ENCODE assay signal across 8 cellular contexts in genomic region chr19:47514869-47515588, GRCh38. TPM values are rescaled to one million over a fixed set of nuclear protein-coding genes. Genes with fewer than 3 reads are reported as not detected.
A peak's percentile ranks its signal among the peaks of the same experiment; 100 is the strongest.
DNase-seq lines count a peak whose midpoint lies in the region; ATAC-seq and TF ChIP-seq lines count a peak whose summit lies in the region.

NAPA (minus strand) TSS chr19:47515063; CDS start chr19:47514940, 123 bp downstream.

- peak; percentile 100 for DNase-seq in NCI-H187 (lab: John Stamatoyannopoulos, UW)
- DNase-seq in T-helper 2 cell, result peak; percentile 100
- peak; percentile 100 for DNase-seq in left ventricle myocardium inferior
- DNase-seq in progenitor cell of endocrine pancreas (ENCODE audit: low spot score, unreplicated experiment), result peak; percentile 100
- peak; percentile 100 for DNase-seq in ureter (ENCODE audit: low spot score)

- H3K36me3 Mint-ChIP-seq in progenitor cell of endocrine pancreas (ENCODE audit: insufficient read depth), result no peaks in the 10 kb centered on the region

- TF ChIP-seq CTCF in left ventricle myocardium inferior (IDR thresholded peaks at IDR 0.05; ENCODE audit: borderline replicate concordance) (no peak), progenitor cell of endocrine pancreas (IDR thresholded peaks at IDR 0.05; ENCODE audit: unreplicated experiment) (no peak)

- H3K27me3 Mint-ChIP-seq in progenitor cell of endocrine pancreas, result no peaks in the 10 kb centered on the region

- H3K4me1 Mint-ChIP-seq in progenitor cell of endocrine pancreas (ENCODE audit: low read depth), result peaks cover 33% of the 10 kb centered on the region

- no peaks in the 10 kb centered on the region for H3K36me3 ChIP-seq in left ventricle myocardium inferior

- peaks cover 55% of the 10 kb centered on the region for H3K4me1 ChIP-seq in left ventricle myocardium inferior

- H3K27ac Mint-ChIP-seq in progenitor cell of endocrine pancreas, result peak within 1 kb of the TSS; percentile 100

- peak within 1 kb of the TSS; percentile 99 for H3K4me3 ChIP-seq in left ventricle myocardium inferior

- peak within 1 kb of the TSS; percentile 99 for H3K4me3 Mint-ChIP-seq in progenitor cell of endocrine pancreas (ENCODE audit: low read depth)

- H3K9me3 ChIP-seq in left ventricle myocardium inferior (replicated peaks), result no peaks in the 10 kb centered on the region

- ATAC-seq in GM18498 (IDR thresholded peaks at IDR 0.05; ENCODE audit: unreplicated experiment) (peak; percentile 83), HG02938 (IDR thresholded peaks at IDR 0.05; ENCODE audit: unreplicated experiment) (peak; percentile 81)

- intact Hi-C loops in left ventricle myocardium inferior (cut with micrococcal nuclease), result no loop called here

- H3K27ac ChIP-seq in angular gyrus (ENCODE audit: low read depth, low read length) (peak within 1 kb of the TSS; percentile 94), left ventricle myocardium inferior (replicated peaks) (peak within 1 kb of the TSS; percentile 97)

- no peaks in the 10 kb centered on the region for H3K27me3 ChIP-seq in left ventricle myocardium inferior (ENCODE audit: low read depth)

- no peaks in the 10 kb centered on the region for H3K9me3 Mint-ChIP-seq in progenitor cell of endocrine pancreas (ENCODE audit: low read depth)

RNA-seq across cellular contexts. Expression of gene NAPA, which starts in this region (rescaled TPM):
- total RNA-seq in left ventricle myocardium inferior (120 TPM), progenitor cell of endocrine pancreas (77.8 and 80.0 TPM in 2 replicates), ureter (158 TPM)

Comparison
In these comparisons a context has a peak if more than half of its experiments do, and no peak if none do; other contexts are left out.
1. Peak in every context shown above with its lines: DNase-seq, ATAC-seq, H3K4me3 ChIP-seq and H3K27ac ChIP-seq.